In the genomic region with DNA sequence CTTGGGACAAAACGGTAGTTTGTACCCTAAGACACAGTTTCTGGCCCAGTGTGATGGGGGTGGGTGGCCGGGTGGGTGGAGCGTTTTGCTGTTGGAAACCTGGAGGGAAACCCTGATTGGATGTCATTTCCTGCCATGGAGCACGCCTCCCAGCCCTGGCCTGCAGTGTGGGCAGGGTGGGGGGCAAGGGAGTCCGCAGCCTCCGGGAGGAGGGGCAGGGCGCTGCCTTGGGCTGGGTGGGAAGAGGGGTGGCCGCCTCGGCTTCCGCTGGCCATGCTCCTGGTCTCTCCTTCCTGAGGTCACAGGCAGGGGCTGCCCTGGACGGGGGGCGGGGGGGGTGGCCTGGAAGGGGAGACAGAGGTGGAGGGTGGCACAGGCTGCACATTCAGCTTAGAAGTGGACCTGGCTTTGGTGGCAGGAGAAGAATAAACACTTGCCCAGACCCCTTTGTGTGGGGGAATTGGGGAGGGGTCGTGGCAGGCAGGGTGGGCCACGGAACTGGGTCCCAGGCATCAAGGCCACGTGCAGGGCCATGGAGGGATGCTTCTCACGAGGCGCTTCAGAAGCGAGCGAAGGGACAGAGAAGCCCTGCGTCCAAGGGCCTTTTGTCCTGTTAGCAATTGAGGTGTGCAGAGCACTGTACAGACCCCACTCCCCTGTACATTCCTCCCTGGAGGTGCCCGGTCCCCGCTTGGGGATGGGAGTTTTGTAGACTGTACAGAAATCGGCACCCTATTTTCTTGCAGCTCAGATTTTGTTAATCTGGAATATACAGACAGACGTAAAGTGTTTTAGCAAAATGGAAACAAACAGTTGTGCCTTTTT, we compare ENCODE assay signal across 19 cellular contexts. TPM values are rescaled to one million over a fixed set of nuclear protein-coding genes. Genes with fewer than 3 reads are reported as not detected.
DNase-seq lines count a peak whose midpoint lies in the region; ATAC-seq and TF ChIP-seq lines count a peak whose summit lies in the region.
"Had no signal": no experiment of that assay in that cellular context is flagged by ENCODE, and none has a peak within 500 bp of the region (broad histone marks: within the 10 kb centered on the region; RNA-seq: fewer than 3 reads in every experiment).

No MANE protein-coding gene starts in this region.

- H3K9me3 Mint-ChIP-seq in activated CD8-positive, alpha-beta memory T cell treated with anti-CD3 and anti-CD28 coated beads, Interleukin-2, amount 10 ng/mL, durations not matched to agents 7 days and 5 days (ENCODE audit: low read depth): no peaks in the 10 kb centered on the region
- peaks cover 0 to 4% (median 0%) of the 10 kb centered on the region in 7 donors for H3K9me3 Mint-ChIP-seq in CD14-positive monocyte
- H3K9me3 Mint-ChIP-seq: activated naive CD4-positive, alpha-beta T cell treated with anti-CD3 and anti-CD28 coated beads, Interleukin-2, amount 50 U/mL, for 24 hours; CD4-positive, alpha-beta memory T cell; effector memory CD8-positive, alpha-beta T cell; T-cell had no signal

- no peaks in the 10 kb centered on the region for H4K20me1 ChIP-seq in OCI-LY7 (ENCODE audit: insufficient read depth, low read length)

- H2BK15ac ChIP-seq in neuronal stem cell (ENCODE audit: low read length): no peak overlapping the region

- H3K36me3 Mint-ChIP-seq in activated CD8-positive, alpha-beta memory T cell treated with anti-CD3 and anti-CD28 coated beads, Interleukin-2, amount 10 ng/mL, durations not matched to agents 7 days and 5 days: no peaks in the 10 kb centered on the region
- H3K36me3 Mint-ChIP-seq in CD14-positive monocyte: no peaks in the 10 kb centered on the region
- H3K36me3 Mint-ChIP-seq: activated naive CD4-positive, alpha-beta T cell treated with anti-CD3 and anti-CD28 coated beads, Interleukin-2, amount 50 U/mL, for 24 hours; CD4-positive, alpha-beta memory T cell; stimulated activated memory B cell treated with anti-CD40 and anti-IgM and Interleukin-4, amounts not matched to agents 10 μg/mL and 1 μg/mL and 100 μg/mL, for 72 hours; T-cell had no signal

- H4K8ac ChIP-seq in neuronal stem cell (ENCODE audit: low read depth, low read length): no peak overlapping the region

- TF ChIP-seq CTCF in CD14-positive monocyte (IDR thresholded peaks at IDR 0.05): no peak
- TF ChIP-seq CTCF in OCI-LY7 (conservative IDR thresholded peaks at IDR 0.05; ENCODE audit: low read length): no peak

- no peak overlapping the region for H3K9ac ChIP-seq in neuronal stem cell (ENCODE audit: low read depth, low read length, poor library complexity)

- no peak overlapping the region for H3K18ac ChIP-seq in neuronal stem cell (ENCODE audit: low read length)

- H3K36me3 ChIP-seq in neuronal stem cell (replicated peaks in 1 of 2; ENCODE audit: control insufficient read depth in 2 of 2, insufficient read depth in 2 of 2, low read length in 2 of 2) (peaks cover 3 to 54% of the 10 kb centered on the region in 2 donors), OCI-LY7 (ENCODE audit: insufficient read depth, low read length) (no peaks in the 10 kb centered on the region)
- H3K36me3 ChIP-seq: left ventricle myocardium inferior, SJSA1, suprapubic skin, upper lobe of left lung had no signal

- intact Hi-C loops in CD14-positive monocyte (cut with micrococcal nuclease): no loop called here
- intact Hi-C loops in OCI-LY7 (cut with micrococcal nuclease; ENCODE audit: unreplicated experiment): no loop called here

- no peak overlapping the region for H3K4ac ChIP-seq in neuronal stem cell (ENCODE audit: low read length)

- H3K4me2 ChIP-seq in neuronal stem cell (ENCODE audit: insufficient read depth, low read length, poor library complexity, severe bottlenecking): no peak overlapping the region
- no peak overlapping the region for H3K4me2 ChIP-seq in OCI-LY7 (ENCODE audit: low read length)
- H3K4me2 ChIP-seq: A549 had no signal

- no peaks in the 10 kb centered on the region for H3K79me2 ChIP-seq in OCI-LY7 (ENCODE audit: insufficient read depth, low read depth, low read length)

- no peak overlapping the region for H3K14ac ChIP-seq in neuronal stem cell (ENCODE audit: low read length)

- POLR2A ChIA-PET in OCI-LY7 (lab: Charles Lee): no interaction called here

- no peak for ATAC-seq in activated CD8-positive, alpha-beta memory T cell treated with anti-CD3 and anti-CD28 coated beads, Interleukin-2, amount 10 ng/mL, durations not matched to agents 7 days and 5 days
- ATAC-seq: effector memory CD8-positive, alpha-beta T cell; T-cell had no signal

- peaks cover 3% of the 10 kb centered on the region for H3K79me1 ChIP-seq in neuronal stem cell (ENCODE audit: low read depth, low read length)

- H3K23ac ChIP-seq in neuronal stem cell (ENCODE audit: low read depth, low read length, poor library complexity): no peak overlapping the region

- no peaks in the 10 kb centered on the region for H3K4me1 Mint-ChIP-seq in activated CD8-positive, alpha-beta memory T cell treated with anti-CD3 and anti-CD28 coated beads, Interleukin-2, amount 10 ng/mL, durations not matched to agents 7 days and 5 days
- no peaks in the 10 kb centered on the region for H3K4me1 Mint-ChIP-seq in CD14-positive monocyte
- H3K4me1 Mint-ChIP-seq: activated naive CD4-positive, alpha-beta T cell treated with anti-CD3 and anti-CD28 coated beads, Interleukin-2, amount 50 U/mL, for 24 hours; CD4-positive, alpha-beta memory T cell; stimulated activated memory B cell treated with anti-CD40 and anti-IgM and Interleukin-4, amounts not matched to agents 10 μg/mL and 1 μg/mL and 100 μg/mL, for 72 hours; T-cell had no signal

- BruUV-seq in OCI-LY7 (replicated peaks; lab: Mats Ljungman, UMichigan): no TSS peak

- peaks cover 3% of the 10 kb centered on the region for H3K27me3 Mint-ChIP-seq in activated CD8-positive, alpha-beta memory T cell treated with anti-CD3 and anti-CD28 coated beads, Interleukin-2, amount 10 ng/mL, durations not matched to agents 7 days and 5 days
- peaks cover 6 to 25% (median 9%) of the 10 kb centered on the region in 3 donors for H3K27me3 Mint-ChIP-seq in CD14-positive monocyte (ENCODE audit: low read depth in 3 of 3)

- CTCF ChIA-PET in activated CD8-positive, alpha-beta memory T cell treated with anti-CD3 and anti-CD28 coated beads, Interleukin-2, amount 10 ng/mL, durations not matched to agents 7 days and 5 days (lab: Charles Lee): no interaction called here
- CTCF ChIA-PET in OCI-LY7 (lab: Charles Lee; ENCODE audit: unreplicated experiment): no interaction called here

- H3K9me2 ChIP-seq in OCI-LY7 (ENCODE audit: insufficient read depth, low read length): no peaks in the 10 kb centered on the region

- no peak overlapping the region for H2BK5ac ChIP-seq in neuronal stem cell (ENCODE audit: low read length)

- no peak overlapping the region for H2AFZ ChIP-seq in neuronal stem cell (ENCODE audit: low read length)
- no peak overlapping the region for H2AFZ ChIP-seq in OCI-LY7 (ENCODE audit: low read length)

- H3K27ac Mint-ChIP-seq in activated CD8-positive, alpha-beta memory T cell treated with anti-CD3 and anti-CD28 coated beads, Interleukin-2, amount 10 ng/mL, durations not matched to agents 7 days and 5 days: no peak overlapping the region
- H3K27ac Mint-ChIP-seq in CD14-positive monocyte: no peak overlapping the region
- H3K27ac Mint-ChIP-seq: activated naive CD4-positive, alpha-beta T cell treated with anti-CD3 and anti-CD28 coated beads, Interleukin-2, amount 50 U/mL, for 24 hours; CD4-positive, alpha-beta memory T cell; effector memory CD8-positive, alpha-beta T cell; stimulated activated memory B cell treated with anti-CD40 and anti-IgM and Interleukin-4, amounts not matched to agents 10 μg/mL and 1 μg/mL and 100 μg/mL, for 72 hours; T-cell had no signal

- H3K27me3 ChIP-seq in neuronal stem cell (ENCODE audit: control insufficient read depth in 3 of 3, insufficient read depth in 3 of 3, low read depth in 1 of 3, low read length in 3 of 3): peaks cover 0 to 19% (median 4%) of the 10 kb centered on the region in 3 experiments
- H3K27me3 ChIP-seq: SJSA1 had no signal

- H3K9me3 ChIP-seq in neuronal stem cell (replicated peaks in 1 of 2; ENCODE audit: control insufficient read depth in 2 of 2, insufficient read depth in 1 of 2, low read depth in 1 of 2, low read length in 2 of 2): peaks cover 0 to 2% of the 10 kb centered on the region in 2 donors
- no peaks in the 10 kb centered on the region for H3K9me3 ChIP-seq in OCI-LY7 (ENCODE audit: low read length)
- H3K9me3 ChIP-seq: A549, left ventricle myocardium inferior, SJSA1, suprapubic skin, upper lobe of left lung had no signal

- peak; percentile 6 for DNase-seq in activated CD8-positive, alpha-beta memory T cell treated with anti-CD3 and anti-CD28 coated beads, Interleukin-2, amount 50 U/mL, for 4 hours
- DNase-seq in activated CD8-positive, alpha-beta memory T cell treated with anti-CD3 and anti-CD28 coated beads, Interleukin-2, amount 10 ng/mL, durations not matched to agents 7 days and 5 days: no peak
- peak; percentile 31 for DNase-seq in CD14-positive monocyte (ENCODE audit: low spot score)
- no peak for DNase-seq in neuronal stem cell (ENCODE audit: low spot score)
- no peak for DNase-seq in stimulated activated naive CD4-positive, alpha-beta T cell treated with Interleukin-2 at 50 U/mL for 16 hours (lab: John Stamatoyannopoulos, UW)
- no peak for DNase-seq in NCI-H345 (lab: John Stamatoyannopoulos, UW)
- no peak for DNase-seq in OCI-LY7 (ENCODE audit: low spot score)
- DNase-seq: effector memory CD8-positive, alpha-beta T cell; NCI-H2029 treated with DMSO at 0.1 percent for 48 hours; T-cell had no signal

- no peak overlapping the region for H2BK12ac ChIP-seq in neuronal stem cell (ENCODE audit: low read length)

- H3K27ac ChIP-seq in angular gyrus (ENCODE audit: low read depth, low read length) (peak overlapping the region; percentile 40), neuronal stem cell (replicated peaks; ENCODE audit: low read length) (no peak overlapping the region), OCI-LY7 (ENCODE audit: low read depth, low read length, poor library complexity, severe bottlenecking) (no peak overlapping the region)
- H3K27ac ChIP-seq: A549, left ventricle myocardium inferior, SJSA1, suprapubic skin, upper lobe of left lung had no signal

- no peak overlapping the region for H2BK120ac ChIP-seq in neuronal stem cell (ENCODE audit: low read depth, low read length)

- WGBS in neuronal stem cell (ENCODE audit: extremely low coverage in 2 of 2, insufficient read length in 2 of 2, insufficient replicate concordance in 1 of 2), 2 donors: no CpG with 5 or more reads among the region's 24 CpGs

- H3K4me1 ChIP-seq in neuronal stem cell (ENCODE audit: control insufficient read depth in 2 of 2, insufficient read depth in 1 of 2, low read depth in 1 of 2, low read length in 2 of 2): peaks cover 3 to 26% of the 10 kb centered on the region in 2 donors
- H3K4me1 ChIP-seq in OCI-LY7 (ENCODE audit: insufficient read depth, low read length, poor library complexity, severe bottlenecking): no peaks in the 10 kb centered on the region
- H3K4me1 ChIP-seq: SJSA1 had no signal

- H3K4me3 ChIP-seq in neuronal stem cell (ENCODE audit: low read length in 2 of 2) (no peak overlapping the region), OCI-LY7 (ENCODE audit: low read depth, low read length, poor library complexity, severe bottlenecking) (no peak overlapping the region)
- H3K4me3 ChIP-seq: A549, left ventricle myocardium inferior, SJSA1, suprapubic skin, upper lobe of left lung had no signal

- peak overlapping the region; percentile 52 for H2AK5ac ChIP-seq in neuronal stem cell (ENCODE audit: low read depth, low read length)

- no peak overlapping the region for H4K91ac ChIP-seq in neuronal stem cell (ENCODE audit: low read depth, low read length, poor library complexity)

- no peak overlapping the region for H3K4me3 Mint-ChIP-seq in activated CD8-positive, alpha-beta memory T cell treated with anti-CD3 and anti-CD28 coated beads, Interleukin-2, amount 10 ng/mL, durations not matched to agents 7 days and 5 days
- H3K4me3 Mint-ChIP-seq in CD14-positive monocyte: no peak overlapping the region
- H3K4me3 Mint-ChIP-seq: activated naive CD4-positive, alpha-beta T cell treated with anti-CD3 and anti-CD28 coated beads, Interleukin-2, amount 50 U/mL, for 24 hours; CD4-positive, alpha-beta memory T cell; effector memory CD8-positive, alpha-beta T cell; stimulated activated memory B cell treated with anti-CD40 and anti-IgM and Interleukin-4, amounts not matched to agents 10 μg/mL and 1 μg/mL and 100 μg/mL, for 72 hours; T-cell had no signal

RNA-seq across cellular contexts. Expression of a gene that starts 6.2 kb away (rescaled TPM):
- total RNA-seq in activated CD8-positive, alpha-beta memory T cell treated with anti-CD3 and anti-CD28 coated beads, Interleukin-2, amount 10 ng/mL, durations not matched to agents 7 days and 5 days: under 1 TPM; 0.09 to 0.40 TPM
- not detected for polyA plus RNA-seq in CD14-positive monocyte
- polyA plus RNA-seq in neuronal stem cell (2013, experiment 1 of 2): 5.1 TPM
- 5.2 TPM for polyA plus RNA-seq in neuronal stem cell (2013, experiment 2 of 2)
- total RNA-seq in OCI-LY7 (2014; rRNA removed; shearing (Covaris generic)): 0.03 TPM in 1 of 2 replicates, not detected in the other
- total RNA-seq in OCI-LY7 (2022): not detected in 2 replicates
- total RNA-seq: CD4-positive, alpha-beta memory T cell; SJSA1 had no signal
- polyA plus RNA-seq: CD4-positive, alpha-beta memory T cell had no signal

RNA-seq across cellular contexts. Expression of a gene that starts 56.5 kb away (rescaled TPM):
- total RNA-seq in activated CD8-positive, alpha-beta memory T cell treated with anti-CD3 and anti-CD28 coated beads, Interleukin-2, amount 10 ng/mL, durations not matched to agents 7 days and 5 days: 10 to 100 TPM; 40.1 to 42.6 TPM
- polyA plus RNA-seq in CD14-positive monocyte: 10 to 100 TPM; 10.0 to 10.5 TPM
- 42.9 TPM for polyA plus RNA-seq in neuronal stem cell (2013, experiment 1 of 2)
- polyA plus RNA-seq in neuronal stem cell (2013, experiment 2 of 2): 44.3 TPM
- total RNA-seq in OCI-LY7 (2014; rRNA removed; shearing (Covaris generic)): 43.5 and 45.5 TPM in 2 replicates
- total RNA-seq in OCI-LY7 (2022): 45.7 and 53.4 TPM in 2 replicates

Comparison
In these comparisons a context has a peak if more than half of its experiments do, and no peak if none do; other contexts are left out.
1. DNase-seq: peak in activated CD8-positive, alpha-beta memory T cell treated with anti-CD3 and anti-CD28 coated beads, Interleukin-2, amount 50 U/mL, for 4 hours (single experiment) and CD14-positive monocyte (single experiment); none in activated CD8-positive, alpha-beta memory T cell treated with anti-CD3 and anti-CD28 coated beads, Interleukin-2, amount 10 ng/mL, durations not matched to agents 7 days and 5 days (single experiment), neuronal stem cell (single experiment), stimulated activated naive CD4-positive, alpha-beta T cell treated with Interleukin-2 at 50 U/mL for 16 hours (single experiment), NCI-H345 (single experiment) and OCI-LY7 (single experiment).